In genomic region chr10:48690791-48691660, GRCh38 we compare ENCODE assay signal across 22 cellular contexts. TPM values are rescaled to one million over a fixed set of nuclear protein-coding genes. Genes with fewer than 3 reads are reported as not detected.
"Had no signal": no experiment of that assay in that cellular context is flagged by ENCODE, and none has a peak within 500 bp of the region (broad histone marks: within the 10 kb centered on the region; RNA-seq: fewer than 3 reads in every experiment).

No MANE protein-coding gene starts in this region.

- H3K36me3 Mint-ChIP-seq: activated CD8-positive, alpha-beta memory T cell treated with anti-CD3 and anti-CD28 coated beads, Interleukin-2, amount 10 ng/mL, durations not matched to agents 7 days and 5 days; activated naive CD4-positive, alpha-beta T cell treated with anti-CD3 and anti-CD28 coated beads, Interleukin-2, amount 50 U/mL, for 24 hours; brain had no signal

- H3K4me3 ChIP-seq: gastrocnemius medialis, sigmoid colon, thyroid gland had no signal

- H3K27ac ChIP-seq: gastrocnemius medialis, sigmoid colon, thyroid gland had no signal

- ATAC-seq: activated CD8-positive, alpha-beta memory T cell treated with anti-CD3 and anti-CD28 coated beads, Interleukin-2, amount 10 ng/mL, durations not matched to agents 7 days and 5 days; activated CD8-positive, alpha-beta T cell treated with anti-CD3 and anti-CD28 coated beads for 36 hours; gastrocnemius medialis; left cardiac atrium; stimulated activated naive CD8-positive, alpha-beta T cell treated with anti-CD3 and anti-CD28 coated beads, Interleukin-15, Interleukin-2, amounts not matched to agents 100 U/mL and 50 U/mL, for 24 hours had no signal

- H3K27ac Mint-ChIP-seq: activated CD4-positive, alpha-beta T cell treated with anti-CD3 and anti-CD28 coated beads, Interleukin-2, amount 10 ng/mL, durations not matched to agents 7 days and 5 days; activated CD8-positive, alpha-beta memory T cell treated with anti-CD3 and anti-CD28 coated beads, Interleukin-2, amount 10 ng/mL, durations not matched to agents 7 days and 5 days; activated CD8-positive, alpha-beta T cell treated with anti-CD3 and anti-CD28 coated beads for 36 hours; activated naive CD4-positive, alpha-beta T cell treated with anti-CD3 and anti-CD28 coated beads, Interleukin-2, amount 50 U/mL, for 24 hours; activated T-helper 1 cell treated with anti-CD3 and anti-CD28 coated beads, Interleukin-12 subunit alpha, Interleukin-12 subunit beta, Interleukin-2, Interleukin-4 antibody, amounts not matched to agents 30 ng/mL and 10 ng/mL and 1 ng/mL, durations not matched to agents 14 hours and 24 hours and 36 hours; progenitor cell of endocrine pancreas had no signal

- H3K9me3 Mint-ChIP-seq: activated CD4-positive, alpha-beta T cell treated with anti-CD3 and anti-CD28 coated beads, Interleukin-2, amount 10 ng/mL, durations not matched to agents 7 days and 5 days; activated CD8-positive, alpha-beta T cell treated with anti-CD3 and anti-CD28 coated beads for 36 hours; activated naive CD4-positive, alpha-beta T cell treated with anti-CD3 and anti-CD28 coated beads, Interleukin-2, amount 50 U/mL, for 24 hours; activated T-helper 1 cell treated with anti-CD3 and anti-CD28 coated beads, Interleukin-12 subunit alpha, Interleukin-12 subunit beta, Interleukin-2, Interleukin-4 antibody, amounts not matched to agents 30 ng/mL and 10 ng/mL and 1 ng/mL, durations not matched to agents 14 hours and 24 hours and 36 hours had no signal

- H3K9me3 ChIP-seq: gastrocnemius medialis, sigmoid colon, thyroid gland had no signal

- H3K4me1 ChIP-seq: gastrocnemius medialis, sigmoid colon, thyroid gland had no signal

- H3K27me3 ChIP-seq: gastrocnemius medialis, sigmoid colon, thyroid gland had no signal

- H3K27me3 Mint-ChIP-seq: activated CD4-positive, alpha-beta T cell treated with anti-CD3 and anti-CD28 coated beads, Interleukin-2, amount 10 ng/mL, durations not matched to agents 7 days and 5 days; activated CD8-positive, alpha-beta memory T cell treated with anti-CD3 and anti-CD28 coated beads, Interleukin-2, amount 10 ng/mL, durations not matched to agents 7 days and 5 days; activated CD8-positive, alpha-beta T cell treated with anti-CD3 and anti-CD28 coated beads for 36 hours had no signal

- H3K4me3 Mint-ChIP-seq: activated CD4-positive, alpha-beta T cell treated with anti-CD3 and anti-CD28 coated beads, Interleukin-2, amount 10 ng/mL, durations not matched to agents 7 days and 5 days; activated CD8-positive, alpha-beta memory T cell treated with anti-CD3 and anti-CD28 coated beads, Interleukin-2, amount 10 ng/mL, durations not matched to agents 7 days and 5 days; activated CD8-positive, alpha-beta T cell treated with anti-CD3 and anti-CD28 coated beads for 36 hours; activated naive CD4-positive, alpha-beta T cell treated with anti-CD3 and anti-CD28 coated beads, Interleukin-2, amount 50 U/mL, for 24 hours; activated T-helper 1 cell treated with anti-CD3 and anti-CD28 coated beads, Interleukin-12 subunit alpha, Interleukin-12 subunit beta, Interleukin-2, Interleukin-4 antibody, amounts not matched to agents 30 ng/mL and 10 ng/mL and 1 ng/mL, durations not matched to agents 14 hours and 24 hours and 36 hours; brain had no signal

- H3K4me1 Mint-ChIP-seq: activated CD4-positive, alpha-beta T cell treated with anti-CD3 and anti-CD28 coated beads, Interleukin-2, amount 10 ng/mL, durations not matched to agents 7 days and 5 days; activated CD8-positive, alpha-beta memory T cell treated with anti-CD3 and anti-CD28 coated beads, Interleukin-2, amount 10 ng/mL, durations not matched to agents 7 days and 5 days; activated naive CD4-positive, alpha-beta T cell treated with anti-CD3 and anti-CD28 coated beads, Interleukin-2, amount 50 U/mL, for 24 hours had no signal

- H3K36me3 ChIP-seq: gastrocnemius medialis, sigmoid colon, thyroid gland had no signal

- DNase-seq: activated CD4-positive, alpha-beta T cell treated with anti-CD3 and anti-CD28 coated beads, Interleukin-2, amount 10 ng/mL, durations not matched to agents 7 days and 5 days; activated CD4-positive, CD25-positive, alpha-beta regulatory T cell treated with anti-CD3 and anti-CD28 coated beads, Interleukin-2, amount 50 U/mL, for 72 hours; activated CD8-positive, alpha-beta memory T cell treated with anti-CD3 and anti-CD28 coated beads, Interleukin-2, amount 10 ng/mL, durations not matched to agents 7 days and 5 days; activated CD8-positive, alpha-beta T cell treated with anti-CD3 and anti-CD28 coated beads for 36 hours; activated gamma-delta T cell treated with Interleukin-2 at 50 U/mL for 16 hours; activated T-cell treated with anti-CD3 and anti-CD28 coated beads for 4 hours; aorta; effector CD8-positive, alpha-beta T cell; gastrocnemius medialis; hypothalamus; left cardiac atrium; sigmoid colon; stimulated activated CD4-positive, alpha-beta T cell treated with anti-CD3 and anti-CD28 coated beads, Interleukin-2, amount 100 ng/mL, for 48 hours; stimulated activated CD8-positive, alpha-beta memory T cell treated with anti-CD3 and anti-CD28 coated beads, Interleukin-4, amount 100 ng/mL, for 48 hours; stimulated activated naive CD8-positive, alpha-beta T cell treated with anti-CD3 and anti-CD28 coated beads, Interleukin-15, Interleukin-2, amounts not matched to agents 100 U/mL and 50 U/mL, for 24 hours; thyroid gland had no signal

RNA-seq across cellular contexts. Expression of gene WDFY4, which starts 6.4 kb away (rescaled TPM):
- total RNA-seq: chondrocyte had no signal
- polyA plus RNA-seq: neural cell had no signal
